15 cellular contexts compared by ENCODE assay signal in genomic region chr10:4511559-4511958, GRCh38.
"Had no signal": no experiment of that assay in that cellular context is flagged by ENCODE, and none has a peak within 500 bp of the region (broad histone marks: within the 10 kb centered on the region; RNA-seq: fewer than 3 reads in every experiment).

No MANE protein-coding gene starts in this region.

- H3K9me3 ChIP-seq: colonic mucosa, pancreas, upper lobe of right lung had no signal

- H2AFZ ChIP-seq: neural progenitor cell had no signal

- DNase-seq: activated CD4-positive, alpha-beta T cell treated with anti-CD3 and anti-CD28 coated beads for 4 hours; activated CD8-positive, alpha-beta memory T cell treated with anti-CD3 and anti-CD28 coated beads, Interleukin-2, amount 50 U/mL, for 4 hours; activated CD8-positive, alpha-beta T cell treated with anti-CD3 and anti-CD28 coated beads for 36 hours; activated naive CD4-positive, alpha-beta T cell treated with Interleukin-2 at 50 U/mL for 16 hours; activated T-cell treated with anti-CD3 and anti-CD28 coated beads, Interleukin-2, amount 50 U/mL, for 72 hours; caudate nucleus; colonic mucosa; effector CD4-positive, alpha-beta T cell; left ventricle myocardium superior; pancreas; stimulated activated CD4-positive, alpha-beta T cell treated with anti-CD3 and anti-CD28 coated beads, Interleukin-4, amount 100 ng/mL, for 24 hours; T1000; upper lobe of right lung had no signal

- H3K27ac Mint-ChIP-seq: activated CD8-positive, alpha-beta T cell treated with anti-CD3 and anti-CD28 coated beads for 36 hours; activated T-cell treated with anti-CD3 and anti-CD28 coated beads, Interleukin-2, amount 50 U/mL, for 72 hours; neural progenitor cell; stimulated activated naive CD8-positive, alpha-beta T cell treated with anti-CD3 and anti-CD28 coated beads, Interleukin-15, Interleukin-2, amounts not matched to agents 100 ng/mL and 50 ng/mL, for 24 hours had no signal

- H3K36me3 ChIP-seq: colonic mucosa, neural progenitor cell, pancreas, upper lobe of right lung had no signal

- H3K4me3 Mint-ChIP-seq: activated CD8-positive, alpha-beta T cell treated with anti-CD3 and anti-CD28 coated beads for 36 hours; activated T-cell treated with anti-CD3 and anti-CD28 coated beads, Interleukin-2, amount 50 U/mL, for 72 hours; neural progenitor cell; stimulated activated naive CD8-positive, alpha-beta T cell treated with anti-CD3 and anti-CD28 coated beads, Interleukin-15, Interleukin-2, amounts not matched to agents 100 ng/mL and 50 ng/mL, for 24 hours had no signal

- H3K27me3 ChIP-seq: colonic mucosa, neural progenitor cell, pancreas, upper lobe of right lung had no signal

- H3K4me3 ChIP-seq: colonic mucosa, neural progenitor cell, pancreas, upper lobe of right lung had no signal

- H3K4me1 Mint-ChIP-seq: neural progenitor cell had no signal

- H3K36me3 Mint-ChIP-seq: neural progenitor cell had no signal

- H3K4me1 ChIP-seq: colonic mucosa, neural progenitor cell, pancreas had no signal

- H3K9me3 Mint-ChIP-seq: activated CD8-positive, alpha-beta T cell treated with anti-CD3 and anti-CD28 coated beads for 36 hours; activated T-cell treated with anti-CD3 and anti-CD28 coated beads, Interleukin-2, amount 50 U/mL, for 72 hours; stimulated activated naive CD8-positive, alpha-beta T cell treated with anti-CD3 and anti-CD28 coated beads, Interleukin-15, Interleukin-2, amounts not matched to agents 100 ng/mL and 50 ng/mL, for 24 hours had no signal

- FAIRE-seq: pancreas had no signal

- H3K27ac ChIP-seq: colonic mucosa, neural progenitor cell, pancreas, upper lobe of right lung had no signal

- ATAC-seq: activated CD8-positive, alpha-beta T cell treated with anti-CD3 and anti-CD28 coated beads for 36 hours; activated T-cell treated with anti-CD3 and anti-CD28 coated beads, Interleukin-2, amount 50 U/mL, for 72 hours; left ventricle myocardium superior; pancreas; upper lobe of right lung had no signal

- H3K9ac ChIP-seq: neural progenitor cell had no signal

- H3K4me2 ChIP-seq: neural progenitor cell had no signal
